19 cellular contexts compared by ENCODE assay signal in the genomic region with DNA sequence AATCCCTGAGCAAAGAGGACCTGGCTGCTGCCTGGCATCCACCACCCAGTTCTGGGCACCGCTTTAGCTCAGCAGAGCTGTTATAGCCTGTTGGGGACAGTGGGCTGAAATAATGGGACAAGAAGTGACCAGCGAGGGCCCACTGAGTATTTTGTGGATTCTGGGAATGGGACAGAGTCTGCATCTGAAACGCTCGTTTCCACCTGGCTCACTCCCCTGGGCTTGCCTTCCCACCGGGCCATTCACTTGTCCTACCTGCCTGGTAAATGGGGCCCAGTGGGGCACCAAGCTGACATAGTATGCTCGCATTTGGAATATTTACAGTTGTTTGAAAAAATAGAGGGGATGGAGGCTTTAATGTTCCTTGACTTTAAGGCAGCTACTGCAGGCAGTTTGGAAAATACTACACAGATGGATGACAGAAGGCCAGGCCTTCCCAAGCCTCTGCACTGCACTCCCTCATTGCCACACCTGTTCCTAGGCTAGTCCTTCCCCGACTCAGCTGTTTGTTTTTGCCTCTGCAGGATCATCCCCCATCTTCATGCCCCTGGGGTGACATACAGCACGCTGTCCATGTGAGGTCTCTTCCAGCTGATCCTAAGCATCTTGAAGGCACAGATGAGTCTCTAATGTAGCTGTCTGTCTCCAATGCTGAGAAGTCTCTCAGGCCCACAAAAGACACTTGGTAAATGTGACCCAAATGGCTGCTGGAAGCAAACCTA.
"Had no signal": no experiment of that assay in that cellular context is flagged by ENCODE, and none has a peak within 500 bp of the region (broad histone marks: within the 10 kb centered on the region; RNA-seq: fewer than 3 reads in every experiment).

No MANE protein-coding gene starts in this region.

- H3K27me3 ChIP-seq: brain microvascular endothelial cell, esophagus squamous epithelium, stomach, uterus had no signal

- H3K36me3 ChIP-seq: brain microvascular endothelial cell, uterus had no signal

- H3K27ac Mint-ChIP-seq: activated CD8-positive, alpha-beta T cell treated with anti-CD3 and anti-CD28 coated beads, Interleukin-2, amount 10 ng/mL, durations not matched to agents 7 days and 5 days; activated naive CD8-positive, alpha-beta T cell; activated T-cell treated with anti-CD3 and anti-CD28 coated beads, Interleukin-2, amount 50 U/mL, for 72 hours; nephron progenitor cell; T-helper 17 cell had no signal

- H3K4me1 ChIP-seq: stomach, uterus had no signal

- H3K4me3 Mint-ChIP-seq: activated CD8-positive, alpha-beta T cell treated with anti-CD3 and anti-CD28 coated beads, Interleukin-2, amount 10 ng/mL, durations not matched to agents 7 days and 5 days; activated naive CD8-positive, alpha-beta T cell; activated T-cell treated with anti-CD3 and anti-CD28 coated beads, Interleukin-2, amount 50 U/mL, for 72 hours; central memory CD8-positive, alpha-beta T cell; nephron progenitor cell; T-helper 17 cell had no signal

- H3K27me3 Mint-ChIP-seq: activated naive CD8-positive, alpha-beta T cell had no signal

- ATAC-seq: activated CD8-positive, alpha-beta T cell treated with anti-CD3 and anti-CD28 coated beads, Interleukin-2, amount 10 ng/mL, durations not matched to agents 7 days and 5 days; activated T-cell treated with anti-CD3 and anti-CD28 coated beads, Interleukin-2, amount 50 U/mL, for 72 hours; left ventricle myocardium superior; sciatic nerve; T-helper 17 cell had no signal

- H3K4me1 Mint-ChIP-seq: central memory CD8-positive, alpha-beta T cell; T-helper 17 cell had no signal

- DNase-seq: activated CD4-positive, alpha-beta T cell treated with anti-CD3 and anti-CD28 coated beads for 4 hours; activated CD8-positive, alpha-beta memory T cell treated with anti-CD3 and anti-CD28 coated beads, Interleukin-2, amount 50 U/mL, for 4 hours; activated CD8-positive, alpha-beta T cell treated with anti-CD3 and anti-CD28 coated beads, Interleukin-2, amount 10 ng/mL, durations not matched to agents 7 days and 5 days; activated gamma-delta T cell treated with Interleukin-2 at 50 U/mL for 16 hours; activated T-cell treated with anti-CD3 and anti-CD28 coated beads, Interleukin-2, amount 50 U/mL, for 72 hours; brain microvascular endothelial cell; cortex of kidney; effector CD4-positive, alpha-beta T cell; esophagus squamous epithelium; hypothalamus; left ventricle myocardium superior; nephron progenitor cell; stimulated activated CD4-positive, alpha-beta T cell treated with anti-CD3 and anti-CD28 coated beads, Interleukin-1b, Interleukin-23, amount 100 ng/mL, for 48 hours; stomach; T-helper 17 cell; uterus had no signal

- H3K27ac ChIP-seq: brain microvascular endothelial cell, esophagus squamous epithelium, stomach, uterus had no signal

- H3K9me3 ChIP-seq: esophagus squamous epithelium, stomach, uterus had no signal

- H3K9me3 Mint-ChIP-seq: activated T-cell treated with anti-CD3 and anti-CD28 coated beads, Interleukin-2, amount 50 U/mL, for 72 hours; central memory CD8-positive, alpha-beta T cell; nephron progenitor cell had no signal

- H3K36me3 Mint-ChIP-seq: activated naive CD8-positive, alpha-beta T cell had no signal

- H3K4me3 ChIP-seq: esophagus squamous epithelium, stomach, uterus had no signal
